8 cellular contexts compared by ENCODE assay signal in genomic region chr7:39565538-39565937, GRCh38. TPM values are rescaled to one million over a fixed set of nuclear protein-coding genes. Genes with fewer than 3 reads are reported as not detected.
DNase-seq lines count a peak whose midpoint lies in the region; ATAC-seq, FAIRE-seq and TF ChIP-seq lines count a peak whose summit lies in the region.

No MANE protein-coding gene starts in this region.

- H3K4me3 Mint-ChIP-seq in activated T-helper 1 cell treated with anti-CD3 and anti-CD28 coated beads, Interleukin-12 subunit alpha, Interleukin-12 subunit beta, Interleukin-2, Interleukin-4 antibody, amounts not matched to agents 30 ng/mL and 10 ng/mL and 1 ng/mL, durations not matched to agents 14 hours and 24 hours and 36 hours: peak overlapping the region; percentile 99

- FAIRE-seq in GM12892 (lab: Jason Lieb, UNC): no peak

- no peaks in the 10 kb centered on the region for H3K9me3 Mint-ChIP-seq in activated T-helper 1 cell treated with anti-CD3 and anti-CD28 coated beads, Interleukin-12 subunit alpha, Interleukin-12 subunit beta, Interleukin-2, Interleukin-4 antibody, amounts not matched to agents 30 ng/mL and 10 ng/mL and 1 ng/mL, durations not matched to agents 14 hours and 24 hours and 36 hours

- no peak for TF ChIP-seq POLR2A in GM12892 (IDR thresholded peaks at IDR 0.05; ENCODE audit: low read depth, low read length)

- DNase-seq in NCI-H748 (lab: John Stamatoyannopoulos, UW; ENCODE audit: unreplicated experiment): peak; percentile 41
- no peak for DNase-seq in NCI-H748 treated with DMSO at 0.1 percent for 48 hours (lab: John Stamatoyannopoulos, UW)
- DNase-seq in activated T-helper 1 cell treated with anti-CD3 and anti-CD28 coated beads, Interleukin-12 subunit alpha, Interleukin-12 subunit beta, Interleukin-2, Interleukin-4 antibody, amounts not matched to agents 30 ng/mL and 10 ng/mL and 1 ng/mL, durations not matched to agents 14 hours and 24 hours and 36 hours (ENCODE audit: low spot score): no peak
- no peak for DNase-seq in HK-2 (ENCODE audit: unreplicated experiment)
- DNase-seq in GM12892 (ENCODE audit: insufficient read length): no peak

- H3K36me3 ChIP-seq in iPS-20b (ENCODE audit: insufficient read depth, low read depth, low read length) (peaks cover 12% of the 10 kb centered on the region), stomach smooth muscle (ENCODE audit: control insufficient read depth in 2 of 2, insufficient read depth in 2 of 2, low read length in 2 of 2) (no peaks in the 10 kb centered on the region)

- peak overlapping the region; percentile 70 for H3K27ac Mint-ChIP-seq in activated T-helper 1 cell treated with anti-CD3 and anti-CD28 coated beads, Interleukin-12 subunit alpha, Interleukin-12 subunit beta, Interleukin-2, Interleukin-4 antibody, amounts not matched to agents 30 ng/mL and 10 ng/mL and 1 ng/mL, durations not matched to agents 14 hours and 24 hours and 36 hours

- H3K4me3 ChIP-seq in iPS-20b (ENCODE audit: low read length) (peak overlapping the region; percentile 92), stomach smooth muscle (ENCODE audit: low read length in 2 of 2) (peak overlapping the region; percentile 94 to 97)

- H3K27me3 ChIP-seq in iPS-20b (ENCODE audit: insufficient read depth, low read length) (no peaks in the 10 kb centered on the region), stomach smooth muscle (ENCODE audit: control insufficient read depth in 1 of 2, insufficient read depth in 2 of 2, low read length in 2 of 2) (no peaks in the 10 kb centered on the region)

- peaks cover 21% of the 10 kb centered on the region for H3K4me1 Mint-ChIP-seq in activated T-helper 1 cell treated with anti-CD3 and anti-CD28 coated beads, Interleukin-12 subunit alpha, Interleukin-12 subunit beta, Interleukin-2, Interleukin-4 antibody, amounts not matched to agents 30 ng/mL and 10 ng/mL and 1 ng/mL, durations not matched to agents 14 hours and 24 hours and 36 hours (ENCODE audit: low read depth)

- ATAC-seq in activated CD4-positive, CD25-positive, alpha-beta regulatory T cell treated with anti-CD3 and anti-CD28 coated beads, Interleukin-2, amount 50 U/mL, for 24 hours: no peak

- peaks cover 12% of the 10 kb centered on the region for H3K36me3 Mint-ChIP-seq in activated T-helper 1 cell treated with anti-CD3 and anti-CD28 coated beads, Interleukin-12 subunit alpha, Interleukin-12 subunit beta, Interleukin-2, Interleukin-4 antibody, amounts not matched to agents 30 ng/mL and 10 ng/mL and 1 ng/mL, durations not matched to agents 14 hours and 24 hours and 36 hours (ENCODE audit: low read depth)

- peak overlapping the region; percentile 94 for H3K27ac ChIP-seq in iPS-20b (ENCODE audit: low read length)
- H3K27ac ChIP-seq in stomach smooth muscle (ENCODE audit: low read length): peak overlapping the region; percentile 42

- H3K4me1 ChIP-seq in iPS-20b (ENCODE audit: insufficient read depth, low read length) (peaks cover 11% of the 10 kb centered on the region; the same call in 1 of the 2 replicates), stomach smooth muscle (ENCODE audit: control insufficient read depth, insufficient read depth, low read length) (no peaks in the 10 kb centered on the region)

- H3K9ac ChIP-seq in iPS-20b (ENCODE audit: low read depth, low read length): peak overlapping the region; percentile 98
- H3K9ac ChIP-seq in stomach smooth muscle (ENCODE audit: low read length in 2 of 2): peak overlapping the region; percentile 93

- intact Hi-C loops in activated T-helper 1 cell treated with anti-CD3 and anti-CD28 coated beads, Interleukin-12 subunit alpha, Interleukin-12 subunit beta, Interleukin-2, Interleukin-4 antibody, amounts not matched to agents 30 ng/mL and 10 ng/mL and 1 ng/mL, durations not matched to agents 14 hours and 24 hours and 36 hours (cut with micrococcal nuclease): loop anchor here (5.0 kb wide), 1 partner anchor 487 kb away; no protein-coding TSS in a partner anchor

- peaks cover 10% of the 10 kb centered on the region for H3K27me3 Mint-ChIP-seq in activated T-helper 1 cell treated with anti-CD3 and anti-CD28 coated beads, Interleukin-12 subunit alpha, Interleukin-12 subunit beta, Interleukin-2, Interleukin-4 antibody, amounts not matched to agents 30 ng/mL and 10 ng/mL and 1 ng/mL, durations not matched to agents 14 hours and 24 hours and 36 hours (ENCODE audit: insufficient read depth)

- no peaks in the 10 kb centered on the region for H3K9me3 ChIP-seq in iPS-20b (ENCODE audit: insufficient read depth, low read depth, low read length)
- no peaks in the 10 kb centered on the region for H3K9me3 ChIP-seq in stomach smooth muscle (ENCODE audit: control insufficient read depth in 2 of 2, low read length in 2 of 2)

RNA-seq across cellular contexts. Expression of gene YAE1, which starts 0.7 kb away (rescaled TPM):
- total RNA-seq in activated T-helper 1 cell treated with anti-CD3 and anti-CD28 coated beads, Interleukin-12 subunit alpha, Interleukin-12 subunit beta, Interleukin-2, Interleukin-4 antibody, amounts not matched to agents 30 ng/mL and 10 ng/mL and 1 ng/mL, durations not matched to agents 14 hours and 24 hours and 36 hours: 10.4 and 12.1 TPM in 2 replicates
- polyA plus RNA-seq in GM12892 (2012; ENCODE audit: missing spikeins): 18.9 TPM

RNA-seq across cellular contexts. Expression of gene RALA, which starts 57.8 kb away (rescaled TPM):
- 38.8 and 43.4 TPM in 2 replicates for total RNA-seq in activated T-helper 1 cell treated with anti-CD3 and anti-CD28 coated beads, Interleukin-12 subunit alpha, Interleukin-12 subunit beta, Interleukin-2, Interleukin-4 antibody, amounts not matched to agents 30 ng/mL and 10 ng/mL and 1 ng/mL, durations not matched to agents 14 hours and 24 hours and 36 hours
- 25.8 TPM for polyA plus RNA-seq in GM12892 (2012; ENCODE audit: missing spikeins)
